Comparison of ENCODE assay signal across 1 cellular context in the genomic region with DNA sequence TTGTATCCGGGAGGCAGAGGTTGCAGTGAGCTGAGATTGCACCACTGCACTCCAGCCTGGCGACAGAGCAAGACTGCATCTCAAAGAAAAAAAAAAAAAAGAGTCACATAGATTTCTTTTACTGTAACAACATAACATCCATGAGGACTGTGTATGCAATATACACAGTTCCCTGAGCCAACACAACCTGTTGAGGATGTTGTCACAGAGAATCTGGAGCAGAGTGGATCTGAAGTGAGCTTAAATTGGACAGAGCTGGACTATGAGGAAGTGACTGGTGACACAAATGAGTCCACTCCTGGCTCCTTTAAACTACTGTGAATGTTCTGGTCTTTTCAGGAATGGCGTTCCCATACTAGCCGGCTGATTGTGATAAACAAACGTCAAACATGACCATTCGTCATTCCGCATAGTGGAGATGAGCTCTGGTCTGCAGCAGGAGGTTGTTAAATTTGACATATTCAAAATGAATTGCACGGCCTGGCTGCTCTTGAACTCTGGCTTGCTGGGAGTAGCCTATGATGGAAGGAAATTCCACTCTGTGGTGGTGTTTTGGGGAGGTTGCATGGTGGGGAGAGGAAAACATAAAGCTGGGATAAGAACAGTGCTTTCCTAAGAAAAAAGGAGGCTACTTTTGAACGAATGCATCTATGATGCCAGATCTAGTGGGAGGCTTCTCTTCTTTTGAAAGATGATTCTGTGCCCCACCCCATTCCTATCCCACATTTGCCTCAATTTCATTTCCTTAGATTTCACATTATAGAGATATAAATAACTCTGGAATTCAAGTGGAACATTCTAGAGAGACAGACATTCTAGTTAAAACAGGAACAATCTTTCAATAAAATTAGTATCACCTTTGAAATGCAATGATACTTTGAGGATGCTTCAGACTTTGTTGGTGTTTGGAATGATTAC.
TF ChIP-seq lines count a peak whose summit lies in the region.

No MANE protein-coding gene starts in this region.

TF ChIP-seq in WTC11, 78 proteins besides CTCF, POLR2A, EP300 and RAD21 (continued from another document):
- TF ChIP-seq, protein P1, sequence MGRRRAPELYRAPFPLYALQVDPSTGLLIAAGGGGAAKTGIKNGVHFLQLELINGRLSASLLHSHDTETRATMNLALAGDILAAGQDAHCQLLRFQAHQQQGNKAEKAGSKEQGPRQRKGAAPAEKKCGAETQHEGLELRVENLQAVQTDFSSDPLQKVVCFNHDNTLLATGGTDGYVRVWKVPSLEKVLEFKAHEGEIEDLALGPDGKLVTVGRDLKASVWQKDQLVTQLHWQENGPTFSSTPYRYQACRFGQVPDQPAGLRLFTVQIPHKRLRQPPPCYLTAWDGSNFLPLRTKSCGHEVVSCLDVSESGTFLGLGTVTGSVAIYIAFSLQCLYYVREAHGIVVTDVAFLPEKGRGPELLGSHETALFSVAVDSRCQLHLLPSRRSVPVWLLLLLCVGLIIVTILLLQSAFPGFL (CRISPR knock-in tag; IDR thresholded peaks at IDR 0.05; ENCODE audit: borderline replicate concordance): no peak
- TF ChIP-seq CREB1 (CRISPR knock-in tag; IDR thresholded peaks at IDR 0.05): no peak
- TF ChIP-seq, protein P2, sequence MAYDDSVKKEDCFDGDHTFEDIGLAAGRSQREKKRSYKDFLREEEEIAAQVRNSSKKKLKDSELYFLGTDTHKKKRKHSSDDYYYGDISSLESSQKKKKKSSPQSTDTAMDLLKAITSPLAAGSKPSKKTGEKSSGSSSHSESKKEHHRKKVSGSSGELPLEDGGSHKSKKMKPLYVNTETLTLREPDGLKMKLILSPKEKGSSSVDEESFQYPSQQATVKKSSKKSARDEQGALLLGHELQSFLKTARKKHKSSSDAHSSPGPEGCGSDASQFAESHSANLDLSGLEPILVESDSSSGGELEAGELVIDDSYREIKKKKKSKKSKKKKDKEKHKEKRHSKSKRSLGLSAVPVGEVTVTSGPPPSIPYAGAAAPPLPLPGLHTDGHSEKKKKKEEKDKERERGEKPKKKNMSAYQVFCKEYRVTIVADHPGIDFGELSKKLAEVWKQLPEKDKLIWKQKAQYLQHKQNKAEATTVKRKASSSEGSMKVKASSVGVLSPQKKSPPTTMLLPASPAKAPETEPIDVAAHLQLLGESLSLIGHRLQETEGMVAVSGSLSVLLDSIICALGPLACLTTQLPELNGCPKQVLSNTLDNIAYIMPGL (CRISPR knock-in tag; IDR thresholded peaks at IDR 0.05): no peak
- TF ChIP-seq, protein P3, sequence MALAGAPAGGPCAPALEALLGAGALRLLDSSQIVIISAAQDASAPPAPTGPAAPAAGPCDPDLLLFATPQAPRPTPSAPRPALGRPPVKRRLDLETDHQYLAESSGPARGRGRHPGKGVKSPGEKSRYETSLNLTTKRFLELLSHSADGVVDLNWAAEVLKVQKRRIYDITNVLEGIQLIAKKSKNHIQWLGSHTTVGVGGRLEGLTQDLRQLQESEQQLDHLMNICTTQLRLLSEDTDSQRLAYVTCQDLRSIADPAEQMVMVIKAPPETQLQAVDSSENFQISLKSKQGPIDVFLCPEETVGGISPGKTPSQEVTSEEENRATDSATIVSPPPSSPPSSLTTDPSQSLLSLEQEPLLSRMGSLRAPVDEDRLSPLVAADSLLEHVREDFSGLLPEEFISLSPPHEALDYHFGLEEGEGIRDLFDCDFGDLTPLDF (CRISPR knock-in tag; IDR thresholded peaks at IDR 0.05): no peak
- TF ChIP-seq JAZF1 (CRISPR knock-in tag; IDR thresholded peaks at IDR 0.05): no peak
- no peak for TF ChIP-seq GRHL2 (CRISPR knock-in tag; IDR thresholded peaks at IDR 0.05; ENCODE audit: insufficient replicate concordance, severe bottlenecking)
- TF ChIP-seq, protein P4, sequence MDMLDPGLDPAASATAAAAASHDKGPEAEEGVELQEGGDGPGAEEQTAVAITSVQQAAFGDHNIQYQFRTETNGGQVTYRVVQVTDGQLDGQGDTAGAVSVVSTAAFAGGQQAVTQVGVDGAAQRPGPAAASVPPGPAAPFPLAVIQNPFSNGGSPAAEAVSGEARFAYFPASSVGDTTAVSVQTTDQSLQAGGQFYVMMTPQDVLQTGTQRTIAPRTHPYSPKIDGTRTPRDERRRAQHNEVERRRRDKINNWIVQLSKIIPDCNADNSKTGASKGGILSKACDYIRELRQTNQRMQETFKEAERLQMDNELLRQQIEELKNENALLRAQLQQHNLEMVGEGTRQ (CRISPR knock-in tag; IDR thresholded peaks at IDR 0.05): no peak
- no peak for TF ChIP-seq IRF2 (CRISPR knock-in tag; IDR thresholded peaks at IDR 0.05; ENCODE audit: borderline replicate concordance, low read depth)
- TF ChIP-seq NR1H2 (CRISPR knock-in tag; IDR thresholded peaks at IDR 0.05): no peak
- TF ChIP-seq, protein P5, sequence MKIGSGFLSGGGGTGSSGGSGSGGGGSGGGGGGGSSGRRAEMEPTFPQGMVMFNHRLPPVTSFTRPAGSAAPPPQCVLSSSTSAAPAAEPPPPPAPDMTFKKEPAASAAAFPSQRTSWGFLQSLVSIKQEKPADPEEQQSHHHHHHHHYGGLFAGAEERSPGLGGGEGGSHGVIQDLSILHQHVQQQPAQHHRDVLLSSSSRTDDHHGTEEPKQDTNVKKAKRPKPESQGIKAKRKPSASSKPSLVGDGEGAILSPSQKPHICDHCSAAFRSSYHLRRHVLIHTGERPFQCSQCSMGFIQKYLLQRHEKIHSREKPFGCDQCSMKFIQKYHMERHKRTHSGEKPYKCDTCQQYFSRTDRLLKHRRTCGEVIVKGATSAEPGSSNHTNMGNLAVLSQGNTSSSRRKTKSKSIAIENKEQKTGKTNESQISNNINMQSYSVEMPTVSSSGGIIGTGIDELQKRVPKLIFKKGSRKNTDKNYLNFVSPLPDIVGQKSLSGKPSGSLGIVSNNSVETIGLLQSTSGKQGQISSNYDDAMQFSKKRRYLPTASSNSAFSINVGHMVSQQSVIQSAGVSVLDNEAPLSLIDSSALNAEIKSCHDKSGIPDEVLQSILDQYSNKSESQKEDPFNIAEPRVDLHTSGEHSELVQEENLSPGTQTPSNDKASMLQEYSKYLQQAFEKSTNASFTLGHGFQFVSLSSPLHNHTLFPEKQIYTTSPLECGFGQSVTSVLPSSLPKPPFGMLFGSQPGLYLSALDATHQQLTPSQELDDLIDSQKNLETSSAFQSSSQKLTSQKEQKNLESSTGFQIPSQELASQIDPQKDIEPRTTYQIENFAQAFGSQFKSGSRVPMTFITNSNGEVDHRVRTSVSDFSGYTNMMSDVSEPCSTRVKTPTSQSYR (CRISPR knock-in tag; IDR thresholded peaks at IDR 0.05): no peak
- TF ChIP-seq, protein P6, sequence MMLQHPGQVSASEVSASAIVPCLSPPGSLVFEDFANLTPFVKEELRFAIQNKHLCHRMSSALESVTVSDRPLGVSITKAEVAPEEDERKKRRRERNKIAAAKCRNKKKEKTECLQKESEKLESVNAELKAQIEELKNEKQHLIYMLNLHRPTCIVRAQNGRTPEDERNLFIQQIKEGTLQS (CRISPR knock-in tag; conservative IDR thresholded peaks at IDR 0.05): no peak
- TF ChIP-seq, protein P7, sequence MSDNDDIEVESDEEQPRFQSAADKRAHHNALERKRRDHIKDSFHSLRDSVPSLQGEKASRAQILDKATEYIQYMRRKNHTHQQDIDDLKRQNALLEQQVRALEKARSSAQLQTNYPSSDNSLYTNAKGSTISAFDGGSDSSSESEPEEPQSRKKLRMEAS (CRISPR knock-in tag; IDR thresholded peaks at IDR 0.05): no peak
TF ChIP-seq in WTC11: peak in this region for 0.
